ENCODE assay signal across 8 cellular contexts in the genomic region with DNA sequence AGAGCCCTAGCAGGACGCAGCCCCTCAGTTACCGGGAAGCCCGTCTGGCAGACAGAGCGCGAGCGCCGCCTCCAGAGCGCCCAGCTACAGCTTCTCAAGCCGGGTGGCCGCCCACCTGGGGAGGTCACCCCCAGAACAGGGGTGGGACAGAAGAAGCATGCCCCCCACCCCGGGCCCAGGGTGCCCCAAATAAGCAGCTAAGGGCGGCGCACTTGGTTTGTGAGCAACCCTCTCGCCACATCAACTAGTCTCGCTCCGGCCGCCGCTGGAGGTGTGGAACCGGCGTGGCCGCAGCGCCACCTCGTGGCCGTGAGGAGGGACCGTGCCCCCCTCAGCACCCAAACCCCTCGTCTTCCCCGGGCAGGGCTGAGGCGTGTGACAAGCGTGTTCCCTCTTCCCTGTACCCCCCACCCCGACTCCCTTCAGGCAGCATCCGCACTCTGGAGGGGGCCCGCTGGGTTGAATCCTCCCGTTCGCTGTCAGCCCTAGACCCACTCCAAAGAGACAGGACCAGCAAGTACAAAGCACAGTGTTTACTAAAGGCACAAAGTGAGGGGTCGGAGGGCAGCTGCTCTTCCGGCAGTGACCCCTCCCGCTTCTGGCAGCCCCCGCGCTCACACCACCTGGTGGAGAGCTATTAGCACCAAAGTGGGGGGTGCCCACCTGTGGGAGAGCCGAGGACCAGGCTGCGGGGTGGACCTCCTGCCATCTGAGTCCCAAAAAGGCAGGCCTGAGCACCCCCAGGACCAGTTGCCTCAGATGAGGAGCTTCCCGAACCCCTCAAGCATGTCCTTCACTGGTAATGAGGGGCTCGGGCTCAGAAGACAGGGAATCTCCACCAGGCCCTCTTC. TPM values are rescaled to one million over a fixed set of nuclear protein-coding genes. Genes with fewer than 3 reads are reported as not detected.
DNase-seq lines count a peak whose midpoint lies in the region; ATAC-seq lines count a peak whose summit lies in the region.

No MANE protein-coding gene starts in this region.

- peak overlapping the region; percentile 63 for H3K27ac Mint-ChIP-seq in activated CD8-positive, alpha-beta T cell treated with anti-CD3 and anti-CD28 coated beads, Interleukin-2, amount 10 ng/mL, durations not matched to agents 7 days and 5 days

- H3K27me3 Mint-ChIP-seq in activated CD8-positive, alpha-beta T cell treated with anti-CD3 and anti-CD28 coated beads, Interleukin-2, amount 10 ng/mL, durations not matched to agents 7 days and 5 days (ENCODE audit: low read depth) = peaks cover 2% of the 10 kb centered on the region

- POLR2A ChIA-PET in activated CD8-positive, alpha-beta T cell treated with anti-CD3 and anti-CD28 coated beads, Interleukin-2, amount 10 ng/mL, durations not matched to agents 7 days and 5 days (lab: Charles Lee) = interaction anchor here (1.2 to 2.2 kb wide), 3 partner anchors 50 to 350 kb away, joined by 3 to 6 read pairs (median 5); no protein-coding TSS in a partner anchor

- H3K4me1 Mint-ChIP-seq in activated CD8-positive, alpha-beta T cell treated with anti-CD3 and anti-CD28 coated beads, Interleukin-2, amount 10 ng/mL, durations not matched to agents 7 days and 5 days (ENCODE audit: low read depth) = peaks cover 17% of the 10 kb centered on the region

- CTCF ChIA-PET in activated CD8-positive, alpha-beta T cell treated with anti-CD3 and anti-CD28 coated beads, Interleukin-2, amount 10 ng/mL, durations not matched to agents 7 days and 5 days (lab: Charles Lee) = interaction anchor here (0.7 to 3.5 kb wide), 37 partner anchors 8 to 384 kb away, joined by 3 to 74 read pairs (median 4); no protein-coding TSS in a partner anchor

- peak; percentile 82 for DNase-seq in NCI-H69 (lab: John Stamatoyannopoulos, UW)
- peak; percentile 84 for DNase-seq in activated CD8-positive, alpha-beta T cell treated with anti-CD3 and anti-CD28 coated beads, Interleukin-2, amount 10 ng/mL, durations not matched to agents 7 days and 5 days
- peak; percentile 64 for DNase-seq in effector CD4-positive, alpha-beta T cell
- peak; percentile 73 to 83 for DNase-seq in lung microvascular endothelial cell (ENCODE audit: low read depth in 2 of 2)
- peak; percentile 68 to 76 (median 69) for DNase-seq in stimulated activated CD4-positive, alpha-beta T cell treated with anti-CD3 and anti-CD28 coated beads, TNF-alpha, amount 100 ng/mL, for 24 hours (ENCODE audit: low read depth in 3 of 3)
- DNase-seq in DMS79 treated with DMSO at 0.1 percent for 48 hours (lab: John Stamatoyannopoulos, UW) = no peak

- H3K36me3 Mint-ChIP-seq in activated CD8-positive, alpha-beta T cell treated with anti-CD3 and anti-CD28 coated beads, Interleukin-2, amount 10 ng/mL, durations not matched to agents 7 days and 5 days (ENCODE audit: low read depth) = no peaks in the 10 kb centered on the region

- ATAC-seq in GM18498 (IDR thresholded peaks at IDR 0.05; ENCODE audit: unreplicated experiment) = peak; percentile 71
- ATAC-seq in HG02981 (IDR thresholded peaks at IDR 0.05; ENCODE audit: unreplicated experiment) = peak; percentile 59
- peak; percentile 94 for ATAC-seq in activated CD8-positive, alpha-beta T cell treated with anti-CD3 and anti-CD28 coated beads, Interleukin-2, amount 10 ng/mL, durations not matched to agents 7 days and 5 days

- H3K4me3 Mint-ChIP-seq in activated CD8-positive, alpha-beta T cell treated with anti-CD3 and anti-CD28 coated beads, Interleukin-2, amount 10 ng/mL, durations not matched to agents 7 days and 5 days = peak overlapping the region; percentile 68

- no peaks in the 10 kb centered on the region for H3K9me3 Mint-ChIP-seq in activated CD8-positive, alpha-beta T cell treated with anti-CD3 and anti-CD28 coated beads, Interleukin-2, amount 10 ng/mL, durations not matched to agents 7 days and 5 days (ENCODE audit: insufficient read depth)

RNA-seq across cellular contexts. Expression of a gene that starts 45.4 kb away (rescaled TPM):
- total RNA-seq in activated CD8-positive, alpha-beta T cell treated with anti-CD3 and anti-CD28 coated beads, Interleukin-2, amount 10 ng/mL, durations not matched to agents 7 days and 5 days = not detected
- 44.0 and 49.5 TPM in 2 replicates for total RNA-seq in lung microvascular endothelial cell

RNA-seq across cellular contexts. Expression of a gene that starts 51.7 kb away (rescaled TPM):
- 10 to 100 TPM; 18.5 to 21.2 TPM for total RNA-seq in activated CD8-positive, alpha-beta T cell treated with anti-CD3 and anti-CD28 coated beads, Interleukin-2, amount 10 ng/mL, durations not matched to agents 7 days and 5 days
- 5.0 and 6.0 TPM in 2 replicates for total RNA-seq in lung microvascular endothelial cell

Comparison
In these comparisons a context has a peak if more than half of its experiments do, and no peak if none do; other contexts are left out.
1. RNA of a gene that starts 45.4 kb away (total RNA-seq): 44.0 to 49.5 TPM in lung microvascular endothelial cell; not detected in activated CD8-positive, alpha-beta T cell treated with anti-CD3 and anti-CD28 coated beads, Interleukin-2, amount 10 ng/mL, durations not matched to agents 7 days and 5 days; every median in the first group is over 10 times any median in the second.
2. Peak in every context shown above with its lines, with median percentiles within 50 percentile points of each other: ATAC-seq.